ENCODE assay signal across 8 cellular contexts in the genomic region with DNA sequence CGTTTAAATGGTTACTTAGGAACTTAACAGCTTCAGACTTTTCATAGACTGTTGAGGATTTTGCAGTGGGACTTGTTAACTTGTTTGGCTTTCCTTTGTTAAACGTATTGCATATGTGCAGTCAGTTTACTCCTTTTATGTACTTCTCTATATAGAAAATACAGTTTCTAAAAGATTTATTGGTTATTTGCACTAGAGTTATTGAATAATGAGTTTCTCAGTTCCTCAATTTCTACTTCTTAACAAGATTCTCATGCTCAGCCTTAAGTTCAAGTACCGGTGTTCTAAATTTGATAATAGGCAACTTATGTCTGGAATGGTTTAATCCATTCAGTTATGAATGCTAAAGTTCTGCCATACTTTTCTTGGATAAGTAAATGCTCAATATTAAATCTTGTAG. TPM values are rescaled to one million over a fixed set of nuclear protein-coding genes. Genes with fewer than 3 reads are reported as not detected.
DNase-seq lines count a peak whose midpoint lies in the region; ATAC-seq and TF ChIP-seq lines count a peak whose summit lies in the region.

No MANE protein-coding gene starts in this region.

- H3K36me3 ChIP-seq in colonic mucosa = peaks cover 7% of the 10 kb centered on the region

- H3K36me3 Mint-ChIP-seq in nephron (ENCODE audit: low read depth) = peaks cover 13% of the 10 kb centered on the region

- intact Hi-C loops in colonic mucosa (cut with DNase I) = loop anchor here (5.0 kb wide), 1 partner anchor 52 kb away; a partner anchor contains a TSS

- H3K4me3 ChIP-seq in LNCaP clone FGC (ENCODE audit: low read depth, low read length) (peak overlapping the region; percentile 98), colonic mucosa (peak overlapping the region; percentile 88)

- no peak for DNase-seq in LNCaP clone FGC (ENCODE audit: low read depth)
- no peak for DNase-seq in colonic mucosa
- DNase-seq in NCI-H1092 treated with DMSO at 0.1 percent for 48 hours (lab: John Stamatoyannopoulos, UW) = no peak
- no peak for DNase-seq in NCI-H1930 (lab: John Stamatoyannopoulos, UW)
- no peak for DNase-seq in NCI-H1436 treated with DMSO at 0.1 percent for 48 hours (lab: John Stamatoyannopoulos, UW)

- H3K27me3 Mint-ChIP-seq in nephron (ENCODE audit: low read depth) = no peaks in the 10 kb centered on the region

- H3K9me3 ChIP-seq in colonic mucosa = no peaks in the 10 kb centered on the region

- H3K9me3 Mint-ChIP-seq in nephron = no peaks in the 10 kb centered on the region

- H3K4me1 Mint-ChIP-seq in nephron = peaks cover 44% of the 10 kb centered on the region

- no peaks in the 10 kb centered on the region for H3K4me1 ChIP-seq in colonic mucosa

- no peak for ATAC-seq in HG03045 (IDR thresholded peaks at IDR 0.05; ENCODE audit: unreplicated experiment)

- H3K9ac ChIP-seq in colonic mucosa (ENCODE audit: low read depth in 2 of 2, low read length in 2 of 2) = peak overlapping the region; percentile 81 to 96

- H3K4me3 Mint-ChIP-seq in nephron = peak overlapping the region; percentile 98 to 99 (median 98)

- no peaks in the 10 kb centered on the region for H3K27me3 ChIP-seq in colonic mucosa

- TF ChIP-seq CTCF in C4-2B (conservative IDR thresholded peaks at IDR 0.05) (no peak), LNCaP clone FGC (IDR thresholded peaks at IDR 0.05; ENCODE audit: control insufficient read depth, extremely low read depth, insufficient read depth) (no peak), colonic mucosa (IDR thresholded peaks at IDR 0.05) (no peak), nephron (IDR thresholded peaks at IDR 0.05; ENCODE audit: unreplicated experiment in 3 of 3) (no peak)

- H3K27ac ChIP-seq in C4-2B (peak overlapping the region; percentile 84), colonic mucosa (peak overlapping the region; percentile 99)

- peak overlapping the region; percentile 98 to 99 (median 99) for H3K27ac Mint-ChIP-seq in nephron

RNA-seq across cellular contexts. Expression of a gene that starts 0.9 kb away (rescaled TPM):
- 100 to 1,000 TPM; 116 to 182 TPM for total RNA-seq in colonic mucosa

RNA-seq across cellular contexts. Expression of a gene that starts 45.6 kb away (rescaled TPM):
- total RNA-seq in colonic mucosa = 10 to 100 TPM; 45.9 to 61.4 TPM

RNA-seq across cellular contexts. Expression of a gene that starts 52.8 kb away (rescaled TPM):
- 10 to 100 TPM; 21.4 to 26.8 TPM for total RNA-seq in colonic mucosa
